In genomic region chr11:65524747-65525658, GRCh38 we compare ENCODE assay signal across 8 cellular contexts. TPM values are rescaled to one million over a fixed set of nuclear protein-coding genes. Genes with fewer than 3 reads are reported as not detected.
DNase-seq lines count a peak whose midpoint lies in the region; ATAC-seq and TF ChIP-seq lines count a peak whose summit lies in the region.

Gene SCYL1, plus strand, starts transcription at chr11:65525083. Its CDS starts 71 bp downstream, at chr11:65525154.

- H3K27ac ChIP-seq in HUES48 (ENCODE audit: low read depth, low read length) (peak within 1 kb of the TSS; percentile 84), trophoblast cell (ENCODE audit: low read depth, low read length) (peak within 1 kb of the TSS; percentile 72), tibial artery (peak within 1 kb of the TSS; percentile 90)

- H3K4me2 ChIP-seq in trophoblast cell (ENCODE audit: low read length), result peak within 1 kb of the TSS; percentile 91

- H3K4me3 ChIP-seq in AG09309 (ENCODE audit: control insufficient read depth, low read depth, low read length) (peak within 1 kb of the TSS; percentile 83), HUES48 (ENCODE audit: low read depth, low read length) (peak within 1 kb of the TSS; percentile 91), trophoblast cell (ENCODE audit: low read depth, low read length) (peak within 1 kb of the TSS; percentile 84), tibial artery (peak within 1 kb of the TSS; percentile 82 to 98)

- peak within 1 kb of the TSS; percentile 23 for H2BK12ac ChIP-seq in trophoblast cell (ENCODE audit: low read length)

- peak within 1 kb of the TSS; percentile 87 for H2BK5ac ChIP-seq in trophoblast cell (ENCODE audit: low read depth, low read length, poor library complexity)

- peaks cover 10% of the 10 kb centered on the region for H3K79me2 ChIP-seq in trophoblast cell (ENCODE audit: control insufficient read depth, insufficient read depth, low read length, poor library complexity)

- peaks cover 8% of the 10 kb centered on the region for H3K36me3 Mint-ChIP-seq in activated naive CD8-positive, alpha-beta T cell treated with anti-CD3 and anti-CD28 coated beads, Interleukin-2, amount 10 ng/mL, durations not matched to agents 7 days and 5 days

- H2AK5ac ChIP-seq in trophoblast cell (ENCODE audit: low read length), result peak within 1 kb of the TSS; percentile 84

- no peaks in the 10 kb centered on the region for H3K9me3 Mint-ChIP-seq in activated naive CD8-positive, alpha-beta T cell treated with anti-CD3 and anti-CD28 coated beads, Interleukin-2, amount 10 ng/mL, durations not matched to agents 7 days and 5 days

- H2BK120ac ChIP-seq in trophoblast cell (ENCODE audit: insufficient read depth, low read length, poor library complexity), result peak within 1 kb of the TSS; percentile 95

- peaks cover 10% of the 10 kb centered on the region for H3K79me1 ChIP-seq in trophoblast cell (ENCODE audit: low read length)

- intact Hi-C loops in Right ventricle myocardium superior (cut with DNase I), result no loop called here
- intact Hi-C loops in tibial artery (cut with DNase I; ENCODE audit: low total_unique reads), result loop anchor here (5.0 kb wide), 1 partner anchor 87 kb away; the partner anchor contains the start of gene MAP3K11

- peaks cover 4% of the 10 kb centered on the region; the same call in 1 of the 2 replicates for H3K4me1 ChIP-seq in HUES48 (ENCODE audit: control insufficient read depth, insufficient read depth, low read length)
- H3K4me1 ChIP-seq in trophoblast cell (ENCODE audit: control insufficient read depth in 1 of 2, insufficient read depth in 2 of 2, low read length in 2 of 2), result peaks cover 14 to 22% of the 10 kb centered on the region in 2 experiments
- H3K4me1 ChIP-seq in tibial artery, result peaks cover 4 to 27% (median 21%) of the 10 kb centered on the region in 4 donors

- TF ChIP-seq CTCF in AG09309 (IDR thresholded peaks at IDR 0.05; ENCODE audit: control insufficient read depth, insufficient read depth, low read depth, low read length, missing control alignments) (no peak), tibial artery (IDR thresholded peaks at IDR 0.05) (peak in 1 of 2 experiments; percentile 11)

- peak within 1 kb of the TSS; percentile 87 for H3K4me3 Mint-ChIP-seq in activated naive CD8-positive, alpha-beta T cell treated with anti-CD3 and anti-CD28 coated beads, Interleukin-2, amount 10 ng/mL, durations not matched to agents 7 days and 5 days

- POLR2A ChIA-PET in activated naive CD8-positive, alpha-beta T cell treated with anti-CD3 and anti-CD28 coated beads, Interleukin-2, amount 10 ng/mL, durations not matched to agents 7 days and 5 days (lab: Charles Lee), result interaction anchor here (0.6 to 3.7 kb wide), 23 partner anchors 13 to 1864 kb away, joined by 3 to 28 read pairs (median 4); partner anchors contain the start of genes EHBP1L1, FAM89B, MALAT1 and NEAT1

- H3K9me3 ChIP-seq in HUES48 (ENCODE audit: control insufficient read depth, insufficient read depth, low read length), result no peaks in the 10 kb centered on the region
- H3K9me3 ChIP-seq in trophoblast cell (ENCODE audit: insufficient read depth, low read depth, low read length), result peaks cover 2% of the 10 kb centered on the region
- no peaks in the 10 kb centered on the region for H3K9me3 ChIP-seq in tibial artery

- H3K27me3 Mint-ChIP-seq in activated naive CD8-positive, alpha-beta T cell treated with anti-CD3 and anti-CD28 coated beads, Interleukin-2, amount 10 ng/mL, durations not matched to agents 7 days and 5 days, result no peaks in the 10 kb centered on the region

- ATAC-seq in GM19025 (IDR thresholded peaks at IDR 0.05; ENCODE audit: low read depth, unreplicated experiment), result peak; percentile 62
- ATAC-seq in activated naive CD8-positive, alpha-beta T cell treated with anti-CD3 and anti-CD28 coated beads, Interleukin-2, amount 10 ng/mL, durations not matched to agents 7 days and 5 days (ENCODE audit: low read depth), result peak; percentile 59
- peak; percentile 95 for ATAC-seq in Right ventricle myocardium superior (ENCODE audit: poor library complexity)

- no peaks in the 10 kb centered on the region; the same call in 1 of the 2 replicates for H3K27me3 ChIP-seq in HUES48 (ENCODE audit: control insufficient read depth, insufficient read depth, low read length)
- no peaks in the 10 kb centered on the region for H3K27me3 ChIP-seq in trophoblast cell (ENCODE audit: insufficient read depth, low read length)
- no peaks in the 10 kb centered on the region for H3K27me3 ChIP-seq in tibial artery

- peak within 1 kb of the TSS; percentile 92 for H3K4ac ChIP-seq in trophoblast cell (ENCODE audit: low read depth, low read length)

- H3K27ac Mint-ChIP-seq in activated naive CD8-positive, alpha-beta T cell treated with anti-CD3 and anti-CD28 coated beads, Interleukin-2, amount 10 ng/mL, durations not matched to agents 7 days and 5 days, result peak within 1 kb of the TSS; percentile 93

- peaks cover 43% of the 10 kb centered on the region for H3K4me1 Mint-ChIP-seq in activated naive CD8-positive, alpha-beta T cell treated with anti-CD3 and anti-CD28 coated beads, Interleukin-2, amount 10 ng/mL, durations not matched to agents 7 days and 5 days

- peak within 1 kb of the TSS; percentile 48 for H2AFZ ChIP-seq in trophoblast cell (ENCODE audit: insufficient read depth, low read length, poor library complexity)

- H3K36me3 ChIP-seq in HUES48 (ENCODE audit: control insufficient read depth, insufficient read depth, low read length) (peaks cover 11% of the 10 kb centered on the region; the same call in 1 of the 2 replicates), trophoblast cell (ENCODE audit: control insufficient read depth in 1 of 2, insufficient read depth in 2 of 2, low read length in 2 of 2) (peaks cover 30 to 32% of the 10 kb centered on the region in 2 experiments), tibial artery (peaks cover 9 to 41% (median 15%) of the 10 kb centered on the region in 3 donors)

- peak within 1 kb of the TSS; percentile 97 for H4K91ac ChIP-seq in trophoblast cell (ENCODE audit: low read depth, low read length)

- peak within 1 kb of the TSS; percentile 97 for H4K8ac ChIP-seq in trophoblast cell (ENCODE audit: low read depth, low read length)

- DNase-seq in AG09309 (ENCODE audit: low read depth) (peak; percentile 39), SW480 (ENCODE audit: low spot score) (peak; percentile 65), Right ventricle myocardium superior (peak; percentile 87), trophoblast cell (peak; percentile 51 to 73), tibial artery (peak; percentile 66 to 89)
- peak; percentile 88 for DNase-seq in activated naive CD8-positive, alpha-beta T cell treated with anti-CD3 and anti-CD28 coated beads, Interleukin-2, amount 10 ng/mL, durations not matched to agents 7 days and 5 days

- peak within 1 kb of the TSS; percentile 99 for H3K14ac ChIP-seq in trophoblast cell (ENCODE audit: low read length)

- peak within 1 kb of the TSS; percentile 7 for H3K23ac ChIP-seq in trophoblast cell (ENCODE audit: low read length)

- H3K9ac ChIP-seq in HUES48 (ENCODE audit: low read depth, low read length) (peak within 1 kb of the TSS; percentile 85; the same call in 1 of the 2 replicates), trophoblast cell (ENCODE audit: low read length) (peak within 1 kb of the TSS; percentile 98)

- no CpG with 5 or more reads among the region's 87 CpGs for WGBS in trophoblast cell (ENCODE audit: extremely low coverage, insufficient coverage, insufficient read length)

- peak within 1 kb of the TSS; percentile 97 for H3K18ac ChIP-seq in trophoblast cell (ENCODE audit: low read length)

- peak within 1 kb of the TSS; percentile 92 for H4K12ac ChIP-seq in trophoblast cell (ENCODE audit: low read depth, low read length)

RNA-seq across cellular contexts. Expression of gene SCYL1, which starts in this region (rescaled TPM):
- 10 to 100 TPM; 74.2 to 74.9 TPM for total RNA-seq in activated naive CD8-positive, alpha-beta T cell treated with anti-CD3 and anti-CD28 coated beads, Interleukin-2, amount 10 ng/mL, durations not matched to agents 7 days and 5 days
- 60.5 TPM for total RNA-seq in Right ventricle myocardium superior
- polyA plus RNA-seq in trophoblast cell (2013), result 117 and 118 TPM in 2 replicates

Comparison
In these comparisons a context has a peak if more than half of its experiments do, and no peak if none do; other contexts are left out.
1. Peak in every context shown above with its lines: DNase-seq, ATAC-seq, H3K4me3 ChIP-seq and H3K27ac ChIP-seq.